ENCODE assay signal across 12 cellular contexts in the genomic region with DNA sequence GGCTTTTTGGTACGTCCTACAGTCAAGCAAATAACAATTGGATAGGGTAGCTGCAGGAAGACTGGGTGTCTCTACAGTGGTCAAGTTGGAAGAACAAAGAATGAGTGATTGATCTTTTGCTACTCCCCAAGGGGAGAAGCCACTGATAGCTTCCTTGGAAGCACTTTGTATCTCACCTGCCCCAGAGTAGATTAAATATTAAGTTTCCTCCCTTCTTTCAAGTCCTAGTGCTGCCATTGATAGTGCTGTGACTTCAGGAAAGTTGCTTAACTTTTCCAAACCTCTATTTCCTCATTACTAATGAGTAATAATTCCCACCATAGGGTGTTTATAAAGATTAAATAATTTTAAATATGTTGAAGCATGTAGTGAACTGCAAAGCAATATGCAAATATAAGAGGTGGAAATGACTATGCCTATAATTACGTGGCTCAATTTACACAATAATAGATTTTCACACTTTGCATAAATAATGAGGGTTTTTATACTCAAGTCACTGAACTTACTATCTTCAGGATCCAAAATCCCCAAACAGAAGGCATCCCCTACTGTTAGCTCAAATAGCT. TPM values are rescaled to one million over a fixed set of nuclear protein-coding genes. Genes with fewer than 3 reads are reported as not detected.
A peak's percentile ranks its signal among the peaks of the same experiment; 100 is the strongest.
DNase-seq lines count a peak whose midpoint lies in the region; ATAC-seq, FAIRE-seq and TF ChIP-seq lines count a peak whose summit lies in the region.
"Had no signal": no experiment of that assay in that cellular context is flagged by ENCODE, and none has a peak within 500 bp of the region (broad histone marks: within the 10 kb centered on the region; RNA-seq: fewer than 3 reads in every experiment).

No MANE protein-coding gene starts in this region.

- no peaks in the 10 kb centered on the region for H3K36me3 Mint-ChIP-seq in astrocyte (ENCODE audit: low read depth, unreplicated experiment)
- H3K36me3 Mint-ChIP-seq: naive thymus-derived CD4-positive, alpha-beta T cell had no signal

- no peak overlapping the region for H3K4ac ChIP-seq in mesenchymal stem cell (ENCODE audit: low read depth in 1 of 2, low read length in 2 of 2)

- no peak overlapping the region; the same call in 1 of the 2 replicates for H3K27ac ChIP-seq in BLaER1
- no peak overlapping the region for H3K27ac ChIP-seq in HCT116 (ENCODE audit: low read depth, low read length)
- no peak overlapping the region for H3K27ac ChIP-seq in astrocyte (ENCODE audit: low read depth, low read length)
- H3K27ac ChIP-seq in mesenchymal stem cell (ENCODE audit: low read length, poor library complexity, severe bottlenecking) = no peak overlapping the region
- H3K27ac ChIP-seq: tibial nerve had no signal

- no peak for TF ChIP-seq RAD21 in HCT116 (IDR thresholded peaks at IDR 0.05; ENCODE audit: low read depth)

- no peak overlapping the region for H3K27ac Mint-ChIP-seq in astrocyte (ENCODE audit: unreplicated experiment)
- H3K27ac Mint-ChIP-seq: activated CD4-positive, alpha-beta T cell treated with anti-CD3 and anti-CD28 coated beads, Interleukin-2, amount 10 ng/mL, durations not matched to agents 24 days and 14 days; activated T-helper 2 cell treated with anti-CD3 and anti-CD28 coated beads, Interferon-gamma antibody, Interleukin-2, Interleukin-4, amounts not matched to agents 10 μg/mL and 5 μg/mL and 100 μg/mL, durations not matched to agents 14 hours and 24 hours and 36 hours; naive thymus-derived CD4-positive, alpha-beta T cell had no signal

- H3K4me1 ChIP-seq in BLaER1 (peaks cover 18% of the 10 kb centered on the region), HCT116 (ENCODE audit: control insufficient read depth in 1 of 2, insufficient read depth in 2 of 2, low read length in 2 of 2) (peaks cover 7 to 39% of the 10 kb centered on the region in 2 experiments; a peak in 3 of 4 replicates), astrocyte (ENCODE audit: insufficient read depth, low read length) (peaks cover 4% of the 10 kb centered on the region), mesenchymal stem cell (ENCODE audit: control insufficient read depth, insufficient read depth, low read depth, low read length) (peaks cover 2% of the 10 kb centered on the region)

- POLR2A ChIA-PET in HCT116 (lab: Charles Lee) = interaction anchor here (2.1 kb wide), 1 partner anchor 69 kb away, joined by 9 read pairs; no protein-coding TSS in a partner anchor

- peak overlapping the region; percentile 92 for H2AFZ ChIP-seq in HCT116 (ENCODE audit: low read depth, low read length, poor library complexity, severe bottlenecking)
- peak overlapping the region; percentile 76 for H2AFZ ChIP-seq in astrocyte (ENCODE audit: low read depth, low read length)
- no peak overlapping the region for H2AFZ ChIP-seq in mesenchymal stem cell (ENCODE audit: low read depth, low read length)

- intact Hi-C loops in HCT116 (cut with micrococcal nuclease) (loop anchor here (5.0 to 10.0 kb wide), 2 partner anchors 211 to 807 kb away; no protein-coding TSS in a partner anchor), left ventricle myocardium superior (cut with micrococcal nuclease) (loop anchor here (5.0 kb wide), 1 partner anchor 807 kb away; no protein-coding TSS in a partner anchor)

- no TSS peak for BruUV-seq in HCT116 (replicated peaks; lab: Mats Ljungman, UMichigan)

- H3K9ac ChIP-seq in BLaER1 (no peak overlapping the region), HCT116 (ENCODE audit: low read length) (peak overlapping the region; percentile 37), astrocyte (ENCODE audit: low read length) (peak overlapping the region; percentile 58), mesenchymal stem cell (ENCODE audit: low read length) (peak overlapping the region; percentile 39)

- H4K91ac ChIP-seq in mesenchymal stem cell (ENCODE audit: low read length) = no peak overlapping the region

- no peak overlapping the region for H2BK120ac ChIP-seq in mesenchymal stem cell (ENCODE audit: low read depth, low read length)

- RAD21 ChIA-PET in HCT116 (lab: Charles Lee; ENCODE audit: low non-redundant PET in 1 of 2, low total read pairs in 2 of 2, uncharacterized antibody in 2 of 2, unreplicated experiment in 2 of 2) = interaction anchor here (0.8 to 2.3 kb wide), 7 partner anchors 15 to 314 kb away, joined by 3 to 10 read pairs (median 5); no protein-coding TSS in a partner anchor

- H2BK5ac ChIP-seq in mesenchymal stem cell (ENCODE audit: low read depth, low read length, poor library complexity, severe bottlenecking) = no peak overlapping the region

- H3K18ac ChIP-seq in mesenchymal stem cell (ENCODE audit: low read depth in 1 of 2, low read length in 2 of 2) = no peak overlapping the region

- ATAC-seq in HCT116 = no peak
- ATAC-seq in GM19324 (IDR thresholded peaks at IDR 0.05; ENCODE audit: low FRiP score, unreplicated experiment) = no peak
- no peak for ATAC-seq in left ventricle myocardium superior

- no peak overlapping the region for H4K8ac ChIP-seq in mesenchymal stem cell (ENCODE audit: low read length)

- H3K27me3 ChIP-seq in BLaER1 (no peaks in the 10 kb centered on the region), HCT116 (ENCODE audit: insufficient read depth, low read length) (no peaks in the 10 kb centered on the region), astrocyte (ENCODE audit: insufficient read depth, low read length) (no peaks in the 10 kb centered on the region), mesenchymal stem cell (ENCODE audit: control insufficient read depth in 1 of 2, insufficient read depth in 1 of 2, low read length in 2 of 2) (peaks cover 7 to 15% of the 10 kb centered on the region in 2 experiments)

- no peaks in the 10 kb centered on the region for H3K79me1 ChIP-seq in mesenchymal stem cell (replicated peaks; ENCODE audit: low read length, poor library complexity, severe bottlenecking)

- no peak overlapping the region for H3K23ac ChIP-seq in mesenchymal stem cell (ENCODE audit: low read length in 2 of 2)

- no peak overlapping the region for H3K4me3 Mint-ChIP-seq in astrocyte (ENCODE audit: unreplicated experiment)
- H3K4me3 Mint-ChIP-seq: activated CD4-positive, alpha-beta T cell treated with anti-CD3 and anti-CD28 coated beads, Interleukin-2, amount 10 ng/mL, durations not matched to agents 24 days and 14 days; naive thymus-derived CD4-positive, alpha-beta T cell had no signal

- no peak overlapping the region for H3K4me3 ChIP-seq in BLaER1
- no peak overlapping the region for H3K4me3 ChIP-seq in HCT116 (replicated peaks in 1 of 2; ENCODE audit: low read depth in 1 of 2, low read length in 2 of 2)
- H3K4me3 ChIP-seq in astrocyte (ENCODE audit: insufficient read depth, low read depth, low read length) = no peak overlapping the region
- no peak overlapping the region for H3K4me3 ChIP-seq in mesenchymal stem cell (ENCODE audit: insufficient read depth in 1 of 2, low read depth in 1 of 2, low read length in 2 of 2)

- peak overlapping the region; percentile 65 for H3K4me2 ChIP-seq in BLaER1
- peak overlapping the region; percentile 49 for H3K4me2 ChIP-seq in HCT116 (ENCODE audit: low read length)
- peak overlapping the region; percentile 61 for H3K4me2 ChIP-seq in astrocyte (ENCODE audit: low read length)
- H3K4me2 ChIP-seq in mesenchymal stem cell (ENCODE audit: low read length, poor library complexity, severe bottlenecking) = no peak overlapping the region

- no peak for TF ChIP-seq CTCF in HCT116 (IDR thresholded peaks at IDR 0.05 in 2 of 3, conservative IDR thresholded peaks at IDR 0.05 in 1 of 3; ENCODE audit: borderline replicate concordance in 1 of 3, insufficient read depth in 1 of 3, low read depth in 2 of 3, low read length in 2 of 3)
- TF ChIP-seq CTCF in astrocyte (IDR thresholded peaks at IDR 0.05; ENCODE audit: insufficient read depth, low read depth, low read length) = no peak

- no peak overlapping the region for H3K14ac ChIP-seq in mesenchymal stem cell (ENCODE audit: low read length in 2 of 2)

- WGBS in mesenchymal stem cell = 75% methylated on average over 2 of the region's 2 CpGs

- H3K4me1 Mint-ChIP-seq in astrocyte (ENCODE audit: low read depth, unreplicated experiment) = peaks cover 6% of the 10 kb centered on the region
- H3K4me1 Mint-ChIP-seq: activated CD4-positive, alpha-beta T cell treated with anti-CD3 and anti-CD28 coated beads, Interleukin-2, amount 10 ng/mL, durations not matched to agents 24 days and 14 days had no signal

- H2BK15ac ChIP-seq in mesenchymal stem cell (ENCODE audit: low read depth, poor library complexity, severe bottlenecking) = no peak overlapping the region

- CTCF ChIA-PET in HCT116 (lab: Charles Lee) = interaction anchor here (1.0 to 3.0 kb wide), 19 partner anchors 11 to 330 kb away, joined by 3 to 51 read pairs (median 6); a partner anchor contains a TSS

- TF ChIP-seq POLR2A in HCT116 (IDR thresholded peaks at IDR 0.05; ENCODE audit: borderline replicate concordance, extremely low read depth, insufficient read depth, insufficient read length) = no peak

- peaks cover 17% of the 10 kb centered on the region for H3K27me3 Mint-ChIP-seq in astrocyte (ENCODE audit: low read depth, unreplicated experiment)

- DNase-seq in HCT116 (ENCODE audit: low read depth, low spot score) (no peak), astrocyte (ENCODE audit: low read depth) (no peak), mesenchymal stem cell (no peak), ecto neural progenitor cell (ENCODE audit: low spot score) (no peak), NCI-H1694 treated with DMSO at 0.1 percent for 48 hours (lab: John Stamatoyannopoulos, UW) (no peak), left ventricle myocardium superior (no peak)
- DNase-seq: activated CD4-positive, alpha-beta T cell treated with anti-CD3 and anti-CD28 coated beads, Interleukin-2, amount 10 ng/mL, durations not matched to agents 24 days and 14 days had no signal

- H2AK5ac ChIP-seq in mesenchymal stem cell (ENCODE audit: low read length, severe bottlenecking) = no peak overlapping the region

- no peaks in the 10 kb centered on the region for H4K20me1 ChIP-seq in BLaER1
- no peaks in the 10 kb centered on the region for H4K20me1 ChIP-seq in HCT116 (ENCODE audit: insufficient read depth)
- no peaks in the 10 kb centered on the region for H4K20me1 ChIP-seq in astrocyte (ENCODE audit: insufficient read depth, low read length)

- H3K9me3 ChIP-seq in BLaER1 (no peaks in the 10 kb centered on the region), HCT116 (ENCODE audit: control insufficient read depth in 1 of 2, insufficient read depth in 1 of 2, low read depth in 1 of 2, low read length in 2 of 2) (no peaks in the 10 kb centered on the region), astrocyte (ENCODE audit: insufficient read depth, low read depth, low read length) (no peaks in the 10 kb centered on the region), mesenchymal stem cell (ENCODE audit: control insufficient read depth, low read length) (no peaks in the 10 kb centered on the region)
- H3K9me3 ChIP-seq: tibial nerve had no signal

- H3K79me2 ChIP-seq in HCT116 (ENCODE audit: insufficient read depth, low read length) = no peaks in the 10 kb centered on the region
- no peaks in the 10 kb centered on the region for H3K79me2 ChIP-seq in astrocyte (ENCODE audit: insufficient read depth, low read length)

- no peaks in the 10 kb centered on the region for H3K9me3 Mint-ChIP-seq in astrocyte (ENCODE audit: unreplicated experiment)
- H3K9me3 Mint-ChIP-seq: activated CD4-positive, alpha-beta T cell treated with anti-CD3 and anti-CD28 coated beads, Interleukin-2, amount 10 ng/mL, durations not matched to agents 24 days and 14 days; activated T-helper 2 cell treated with anti-CD3 and anti-CD28 coated beads, Interferon-gamma antibody, Interleukin-2, Interleukin-4, amounts not matched to agents 10 μg/mL and 5 μg/mL and 100 μg/mL, durations not matched to agents 14 hours and 24 hours and 36 hours; naive thymus-derived CD4-positive, alpha-beta T cell had no signal

- no peaks in the 10 kb centered on the region for H3K9me2 ChIP-seq in HCT116 (ENCODE audit: insufficient read depth)

- H2BK12ac ChIP-seq in mesenchymal stem cell (ENCODE audit: low read length in 2 of 2) = no peak overlapping the region

- H3K36me3 ChIP-seq in BLaER1 (no peaks in the 10 kb centered on the region), HCT116 (ENCODE audit: control insufficient read depth in 1 of 2, insufficient read depth in 2 of 2, low read length in 2 of 2) (no peaks in the 10 kb centered on the region), astrocyte (ENCODE audit: insufficient read depth, low read length) (no peaks in the 10 kb centered on the region), mesenchymal stem cell (ENCODE audit: control insufficient read depth in 1 of 2, insufficient read depth in 2 of 2, low read depth in 1 of 2, low read length in 2 of 2) (no peaks in the 10 kb centered on the region)
- H3K36me3 ChIP-seq: tibial nerve had no signal

- FAIRE-seq in astrocyte (lab: Jason Lieb, UNC) = no peak

RNA-seq across cellular contexts. Expression of a gene that starts 35.5 kb away (rescaled TPM):
- total RNA-seq in HCT116 (2021; ENCODE audit: unreplicated experiment) = 51.5 TPM
- polyA plus RNA-seq in HCT116 (2012) = 58.5 and 60.4 TPM in 2 replicates
- total RNA-seq in astrocyte = 0.25 TPM in 1 of 2 replicates, not detected in the other
- polyA plus RNA-seq in mesenchymal stem cell (2013, experiment 1 of 2) = not detected
- 0.01 TPM for polyA plus RNA-seq in mesenchymal stem cell (2013, experiment 2 of 2)
- 2.7 TPM for total RNA-seq in left ventricle myocardium superior
- total RNA-seq: activated CD4-positive, alpha-beta T cell treated with anti-CD3 and anti-CD28 coated beads, Interleukin-2, amount 10 ng/mL, durations not matched to agents 24 days and 14 days; activated T-helper 2 cell treated with anti-CD3 and anti-CD28 coated beads, Interferon-gamma antibody, Interleukin-2, Interleukin-4, amounts not matched to agents 10 μg/mL and 5 μg/mL and 100 μg/mL, durations not matched to agents 14 hours and 24 hours and 36 hours had no signal
- polyA plus RNA-seq: naive thymus-derived CD4-positive, alpha-beta T cell had no signal

Comparison
In these comparisons a context has a peak if more than half of its experiments do, and no peak if none do; other contexts are left out.
1. RNA of a gene that starts 35.5 kb away (total RNA-seq): 51.5 TPM in HCT116 (single experiment); 2.7 TPM in left ventricle myocardium superior (single experiment) and 0.25 TPM in astrocyte; every median in the first group is over 10 times any median in the second.